Comparison of ENCODE assay signal across 8 cellular contexts in the genomic region with DNA sequence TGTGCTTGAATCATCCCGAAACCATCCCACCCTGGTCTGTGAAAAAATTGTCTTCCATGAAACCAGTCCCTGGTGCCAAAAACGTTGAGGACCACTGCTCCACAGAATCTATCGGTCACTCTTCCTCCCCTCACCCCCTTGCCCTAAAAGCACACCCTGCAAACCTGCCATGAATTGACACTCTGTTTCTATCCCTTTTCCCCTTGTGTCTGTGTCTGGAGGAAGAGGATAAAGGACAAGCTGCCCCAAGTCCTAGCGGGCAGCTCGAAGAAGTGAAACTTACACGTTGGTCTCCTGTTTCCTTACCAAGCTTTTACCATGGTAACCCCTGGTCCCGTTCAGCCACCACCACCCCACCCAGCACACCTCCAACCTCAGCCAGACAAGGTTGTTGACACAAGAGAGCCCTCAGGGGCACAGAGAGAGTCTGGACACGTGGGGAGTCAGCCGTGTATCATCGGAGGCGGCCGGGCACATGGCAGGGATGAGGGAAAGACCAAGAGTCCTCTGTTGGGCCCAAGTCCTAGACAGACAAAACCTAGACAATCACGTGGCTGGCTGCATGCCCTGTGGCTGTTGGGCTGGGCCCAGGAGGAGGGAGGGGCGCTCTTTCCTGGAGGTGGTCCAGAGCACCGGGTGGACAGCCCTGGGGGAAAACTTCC. TPM values are rescaled to one million over a fixed set of nuclear protein-coding genes. Genes with fewer than 3 reads are reported as not detected.
DNase-seq lines count a peak whose midpoint lies in the region; ATAC-seq and TF ChIP-seq lines count a peak whose summit lies in the region.

No MANE protein-coding gene starts in this region.

- no peak for TF ChIP-seq CTCF in fibroblast of the aortic adventitia (IDR thresholded peaks at IDR 0.05; ENCODE audit: insufficient read depth, low read length)
- TF ChIP-seq CTCF in ovary (IDR thresholded peaks at IDR 0.05) = peak in 1 of 3 donors; percentile 20

- H3K27me3 Mint-ChIP-seq in activated T-cell treated with anti-CD3 and anti-CD28 coated beads, Interleukin-2, amount 50 U/mL, for 4 hours (ENCODE audit: low read depth) = peaks cover 54% of the 10 kb centered on the region

- 19 to 21% (median 19%) methylated on average over 15 of the region's 15 CpGs for WGBS in ovary, 3 donors

- H3K36me3 Mint-ChIP-seq in activated T-cell treated with anti-CD3 and anti-CD28 coated beads, Interleukin-2, amount 50 U/mL, for 4 hours (ENCODE audit: insufficient read depth) = no peaks in the 10 kb centered on the region

- DNase-seq in EL (peak; percentile 81), RPMI7951 (ENCODE audit: low read depth) (peak; percentile 99), fibroblast of the aortic adventitia (ENCODE audit: low read depth) (peak; percentile 88), ovary (peak; percentile 89 to 96 (median 94)), occipital lobe (lab: John Stamatoyannopoulos, UW) (no peak), Kasumi-1 (lab: John Stamatoyannopoulos, UW) (no peak)
- DNase-seq in activated T-cell treated with anti-CD3 and anti-CD28 coated beads, Interleukin-2, amount 50 U/mL, for 4 hours = no peak

- H3K4me3 ChIP-seq in fibroblast of the aortic adventitia (ENCODE audit: low read depth, low read length) (no peak overlapping the region), ovary (no peak overlapping the region)

- TF ChIP-seq EP300 in ovary (IDR thresholded peaks at IDR 0.05) = no peak

- no peaks in the 10 kb centered on the region for H3K27me3 ChIP-seq in ovary

- peak; percentile 58 for ATAC-seq in HG02588 (IDR thresholded peaks at IDR 0.05; ENCODE audit: unreplicated experiment)
- ATAC-seq in activated T-cell treated with anti-CD3 and anti-CD28 coated beads, Interleukin-2, amount 50 U/mL, for 4 hours = no peak

- H3K27ac ChIP-seq in ovary = peak overlapping the region; percentile 59 to 81

- no peaks in the 10 kb centered on the region for H3K9me3 Mint-ChIP-seq in activated T-cell treated with anti-CD3 and anti-CD28 coated beads, Interleukin-2, amount 50 U/mL, for 4 hours

- no peak overlapping the region for H3K4me3 Mint-ChIP-seq in activated T-cell treated with anti-CD3 and anti-CD28 coated beads, Interleukin-2, amount 50 U/mL, for 4 hours

- TF ChIP-seq POLR2A in ovary (IDR thresholded peaks at IDR 0.05) = no peak

- intact Hi-C loops in ovary (cut with DNase I) = loop anchor here in 1 of 4 donors (5.0 kb wide), 1 partner anchor 39 kb away; a partner anchor contains a TSS

- H3K9me3 ChIP-seq in ovary = no peaks in the 10 kb centered on the region

- H3K4me1 ChIP-seq in ovary (ENCODE audit: insufficient read depth) = peaks cover 34% of the 10 kb centered on the region

- no peaks in the 10 kb centered on the region for H3K36me3 ChIP-seq in ovary

- H3K4me1 Mint-ChIP-seq in activated T-cell treated with anti-CD3 and anti-CD28 coated beads, Interleukin-2, amount 50 U/mL, for 4 hours (ENCODE audit: low read depth) = peaks cover 31% of the 10 kb centered on the region

RNA-seq across cellular contexts. Expression of a gene that starts 0.8 kb away (rescaled TPM):
- 221 and 238 TPM in 2 replicates for total RNA-seq in RPMI7951 (2014; rRNA removed; shearing (Covaris generic))
- total RNA-seq in fibroblast of the aortic adventitia (ENCODE audit: low replicate concordance) = 23.1 and 341 TPM in 2 replicates
- total RNA-seq in ovary = 10 to 100 TPM in 6 of 7 donors, 1 to 10 TPM in 1; 4.0 to 81.6 (median 20.9) TPM
- 10 to 100 TPM; 13.1 to 19.9 TPM for polyA plus RNA-seq in ovary
- 0.78 TPM for total RNA-seq in occipital lobe
- under 1 TPM; 0.18 to 0.46 (median 0.33) TPM for total RNA-seq in activated T-cell treated with anti-CD3 and anti-CD28 coated beads, Interleukin-2, amount 50 U/mL, for 4 hours

RNA-seq across cellular contexts. Expression of a gene that starts 28.2 kb away (rescaled TPM):
- total RNA-seq in RPMI7951 (2014; rRNA removed; shearing (Covaris generic)) = 135 and 162 TPM in 2 replicates
- total RNA-seq in fibroblast of the aortic adventitia (ENCODE audit: low replicate concordance) (34.9 and 77.5 TPM in 2 replicates), ovary (10 to 100 TPM; 17.4 to 32.0 (median 25.5) TPM), occipital lobe (93.4 TPM)
- polyA plus RNA-seq in ovary = 10 to 100 TPM; 35.2 to 54.9 TPM
- 10 to 100 TPM; 27.6 to 32.9 (median 28.3) TPM for total RNA-seq in activated T-cell treated with anti-CD3 and anti-CD28 coated beads, Interleukin-2, amount 50 U/mL, for 4 hours

RNA-seq across cellular contexts. Expression of a gene that starts 39.2 kb away (rescaled TPM):
- 0.12 and 0.59 TPM in 2 replicates for total RNA-seq in RPMI7951 (2014; rRNA removed; shearing (Covaris generic))
- total RNA-seq in fibroblast of the aortic adventitia (ENCODE audit: low replicate concordance) (not detected in 2 replicates), ovary (under 1 TPM in 1 of 7 donors, not detected in 6; 0.20 TPM), occipital lobe (9.7 TPM)
- polyA plus RNA-seq in ovary = under 1 TPM in 1 of 2 donors, not detected in 1; 0.04 TPM
- not detected for total RNA-seq in activated T-cell treated with anti-CD3 and anti-CD28 coated beads, Interleukin-2, amount 50 U/mL, for 4 hours

RNA-seq across cellular contexts. Expression of a gene that starts 40.8 kb away (rescaled TPM):
- total RNA-seq in RPMI7951 (2014; rRNA removed; shearing (Covaris generic)) = 4.7 and 5.0 TPM in 2 replicates
- total RNA-seq in fibroblast of the aortic adventitia (ENCODE audit: low replicate concordance) (10.0 and 17.2 TPM in 2 replicates), ovary (10 to 100 TPM; 18.2 to 77.4 (median 48.5) TPM), occipital lobe (1.1 TPM)
- polyA plus RNA-seq in ovary = 10 to 100 TPM; 19.4 to 27.5 TPM
- 10 to 100 TPM; 23.9 to 26.8 (median 24.2) TPM for total RNA-seq in activated T-cell treated with anti-CD3 and anti-CD28 coated beads, Interleukin-2, amount 50 U/mL, for 4 hours

RNA-seq across cellular contexts. Expression of a gene that starts 54.0 kb away (rescaled TPM):
- not detected in 2 replicates for total RNA-seq in RPMI7951 (2014; rRNA removed; shearing (Covaris generic))
- not detected in 2 replicates for total RNA-seq in fibroblast of the aortic adventitia (ENCODE audit: low replicate concordance)
- not detected for total RNA-seq in ovary
- polyA plus RNA-seq in ovary = not detected
- total RNA-seq in occipital lobe = 1.2 TPM
- total RNA-seq in activated T-cell treated with anti-CD3 and anti-CD28 coated beads, Interleukin-2, amount 50 U/mL, for 4 hours = not detected

Comparison
In these comparisons a context has a peak if more than half of its experiments do, and no peak if none do; other contexts are left out.
1. DNase-seq: peak in EL (single experiment), RPMI7951 (single experiment), fibroblast of the aortic adventitia (single experiment) and ovary (5 of 5); none in occipital lobe (single experiment), Kasumi-1 (0 of 2) and activated T-cell treated with anti-CD3 and anti-CD28 coated beads, Interleukin-2, amount 50 U/mL, for 4 hours (single experiment).